In genomic region chr7:69341288-69341687, GRCh38 we compare ENCODE assay signal across 8 cellular contexts.
"Had no signal": no experiment of that assay in that cellular context is flagged by ENCODE, and none has a peak within 500 bp of the region (broad histone marks: within the 10 kb centered on the region; RNA-seq: fewer than 3 reads in every experiment).

No MANE protein-coding gene starts in this region.

- ATAC-seq: GM12878 had no signal

- H3K4me3 ChIP-seq: GM12878 had no signal

- DNase-seq: GDM1, GF-D8 had no signal

- FAIRE-seq: G401.6, GM12878, GM12891, GM12892, GM18507, GM19239 had no signal
